In the genomic region with DNA sequence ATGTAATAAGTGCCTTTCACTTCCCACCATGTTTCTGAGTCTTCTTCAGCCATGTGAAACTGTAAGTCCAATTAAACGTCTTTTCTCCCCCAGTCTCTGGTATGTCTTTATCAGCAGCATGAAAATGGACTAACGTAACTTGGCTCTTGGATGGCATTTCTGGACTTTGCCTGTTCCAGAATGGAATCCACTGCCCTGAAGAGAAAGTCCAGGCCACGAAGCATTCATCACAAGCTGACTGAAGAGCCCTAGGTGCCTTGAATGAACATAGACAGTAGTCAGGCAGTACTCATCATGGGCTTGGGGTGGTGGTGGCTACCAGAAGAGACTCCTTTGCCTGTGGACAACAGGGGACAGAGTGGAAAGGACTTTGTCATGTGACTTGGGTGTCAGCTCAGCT, we compare ENCODE assay signal across 1 cellular context.
TF ChIP-seq lines count a peak whose summit lies in the region.

No MANE protein-coding gene starts in this region.

TF ChIP-seq in K562, 482 proteins besides CTCF, POLR2A, EP300 and RAD21 (continued from another document):
- TF ChIP-seq TFE3 (CRISPR knock-in tag; IDR thresholded peaks at IDR 0.05): peak; percentile 14; the same call in 1 of the 2 replicates
